8 cellular contexts compared by ENCODE assay signal in genomic region chr14:76947078-76947837, GRCh38.
DNase-seq lines count a peak whose midpoint lies in the region; ATAC-seq and TF ChIP-seq lines count a peak whose summit lies in the region.

No MANE protein-coding gene starts in this region.

- H3K9me3 ChIP-seq in mesenchymal stem cell (ENCODE audit: control insufficient read depth, low read length), result no peaks in the 10 kb centered on the region

- peak; percentile 65 for TF ChIP-seq CTCF in BJ (IDR thresholded peaks at IDR 0.05; ENCODE audit: insufficient read depth, low read depth, low read length)

- peak overlapping the region in 1 of 2 experiments; percentile 5 for H3K14ac ChIP-seq in mesenchymal stem cell (ENCODE audit: low read length in 2 of 2)

- DNase-seq in BJ (ENCODE audit: low read depth) (no peak), NCI-H748 treated with DMSO at 0.1 percent for 48 hours (lab: John Stamatoyannopoulos, UW) (peak; percentile 96), mesenchymal stem cell (peak; percentile 92)
- DNase-seq in activated CD8-positive, alpha-beta memory T cell treated with anti-CD3 and anti-CD28 coated beads for 1 hour (ENCODE audit: extremely low read depth in 1 of 2, low read depth in 1 of 2), result peak; percentile 52 to 58
- DNase-seq in effector CD8-positive, alpha-beta T cell (lab: John Stamatoyannopoulos, UW), result peak; percentile 56
- DNase-seq in stimulated activated CD8-positive, alpha-beta memory T cell treated with anti-CD3 and anti-CD28 coated beads, Interleukin-15, amount 100 ng/mL, for 24 hours (ENCODE audit: low read depth), result peak; percentile 43

- ATAC-seq in GM19395 (IDR thresholded peaks at IDR 0.05; ENCODE audit: unreplicated experiment), result peak; percentile 91
- ATAC-seq in HG03521 (IDR thresholded peaks at IDR 0.05; ENCODE audit: unreplicated experiment), result peak; percentile 81

- CTCF ChIA-PET in BJ (lab: Yijun Ruan, JAX), result interaction anchor here (0.7 to 3.0 kb wide), 14 partner anchors 9 to 121 kb away, joined by 3 to 12 read pairs (median 4); partner anchors contain the start of gene IRF2BPL

- peak overlapping the region; percentile 82 for H4K8ac ChIP-seq in mesenchymal stem cell (ENCODE audit: low read length)

- H3K79me1 ChIP-seq in mesenchymal stem cell (replicated peaks; ENCODE audit: low read length, poor library complexity, severe bottlenecking), result no peaks in the 10 kb centered on the region

- H3K4me3 ChIP-seq in BJ (ENCODE audit: low read depth, low read length) (no peak overlapping the region), mesenchymal stem cell (ENCODE audit: insufficient read depth in 1 of 2, low read depth in 1 of 2, low read length in 2 of 2) (peak overlapping the region in 1 of 2 experiments; percentile 13)

- peak overlapping the region; percentile 95 for H2BK120ac ChIP-seq in mesenchymal stem cell (ENCODE audit: low read depth, low read length)

- H3K27ac ChIP-seq in mesenchymal stem cell (ENCODE audit: low read length, poor library complexity, severe bottlenecking), result peak overlapping the region; percentile 95

- H3K4me1 ChIP-seq in mesenchymal stem cell (ENCODE audit: control insufficient read depth, insufficient read depth, low read depth, low read length), result peaks cover 34% of the 10 kb centered on the region

- H2AK5ac ChIP-seq in mesenchymal stem cell (ENCODE audit: low read length, severe bottlenecking), result peak overlapping the region; percentile 45

- H3K18ac ChIP-seq in mesenchymal stem cell (ENCODE audit: low read depth in 1 of 2, low read length in 2 of 2), result peak overlapping the region; percentile 67 to 90

- H2BK12ac ChIP-seq in mesenchymal stem cell (ENCODE audit: low read length in 2 of 2), result peak overlapping the region; percentile 30 to 73

- 5% methylated on average over 28 of the region's 28 CpGs for WGBS in mesenchymal stem cell

- H3K4ac ChIP-seq in mesenchymal stem cell (ENCODE audit: low read depth in 1 of 2, low read length in 2 of 2), result peak overlapping the region; percentile 26 to 98

- H3K27me3 ChIP-seq in BJ (ENCODE audit: control insufficient read depth, insufficient read depth, low read length) (no peaks in the 10 kb centered on the region), mesenchymal stem cell (ENCODE audit: control insufficient read depth in 1 of 2, insufficient read depth in 1 of 2, low read length in 2 of 2) (no peaks in the 10 kb centered on the region)

- POLR2A ChIA-PET in BJ (lab: Charles Lee), result interaction anchor here (0.9 kb wide), 1 partner anchor 43 kb away, joined by 8 read pairs; no protein-coding TSS in a partner anchor

- peak overlapping the region; percentile 19 for H2BK5ac ChIP-seq in mesenchymal stem cell (ENCODE audit: low read depth, low read length, poor library complexity, severe bottlenecking)

- peak overlapping the region; percentile 39 for H2AFZ ChIP-seq in mesenchymal stem cell (ENCODE audit: low read depth, low read length)

- peak overlapping the region; percentile 97 for H4K91ac ChIP-seq in mesenchymal stem cell (ENCODE audit: low read length)

- peak overlapping the region; percentile 53 for H3K9ac ChIP-seq in mesenchymal stem cell (ENCODE audit: low read length)

- H3K36me3 ChIP-seq in BJ (ENCODE audit: control insufficient read depth, insufficient read depth, low read length) (no peaks in the 10 kb centered on the region), mesenchymal stem cell (ENCODE audit: control insufficient read depth in 1 of 2, insufficient read depth in 2 of 2, low read depth in 1 of 2, low read length in 2 of 2) (no peaks in the 10 kb centered on the region)

- H3K4me2 ChIP-seq in mesenchymal stem cell (ENCODE audit: low read length, poor library complexity, severe bottlenecking), result peak overlapping the region; percentile 8

- peak overlapping the region; percentile 92 for H2BK15ac ChIP-seq in mesenchymal stem cell (ENCODE audit: low read depth, poor library complexity, severe bottlenecking)

- no peak overlapping the region for H3K23ac ChIP-seq in mesenchymal stem cell (ENCODE audit: low read length in 2 of 2)
